ENCODE assay signal across 8 cellular contexts in the genomic region with DNA sequence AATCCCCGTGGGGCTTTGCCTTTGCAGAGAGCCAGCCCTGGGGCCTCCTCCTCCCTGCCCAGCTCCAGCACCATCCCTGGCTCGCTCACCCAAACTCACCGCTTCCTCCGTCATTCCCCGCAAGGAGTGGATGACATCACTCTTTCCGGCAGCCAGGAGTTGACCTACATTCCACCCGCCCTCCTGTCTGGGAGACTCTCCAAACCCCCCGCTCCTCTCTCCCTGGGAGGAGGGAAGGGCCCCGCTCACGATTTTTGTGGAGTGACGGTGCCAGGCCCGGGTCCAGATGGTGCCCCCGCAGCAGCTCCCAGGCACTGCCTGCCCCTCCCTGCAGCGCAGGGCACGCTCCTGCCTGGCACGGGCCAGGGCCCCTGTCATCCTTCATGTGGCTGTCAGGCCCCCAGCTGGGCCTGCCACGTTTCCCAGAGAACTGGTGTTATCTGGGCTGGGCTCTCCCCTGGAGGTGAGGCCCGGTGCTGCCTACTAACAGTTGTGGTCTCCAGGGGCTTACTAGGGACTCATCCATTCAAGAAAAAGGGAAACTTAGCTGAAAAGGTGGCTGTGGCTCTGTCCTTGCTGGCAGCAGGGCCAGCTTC. TPM values are rescaled to one million over a fixed set of nuclear protein-coding genes. Genes with fewer than 3 reads are reported as not detected.
A peak's percentile ranks its signal among the peaks of the same experiment; 100 is the strongest.
DNase-seq lines count a peak whose midpoint lies in the region; TF ChIP-seq lines count a peak whose summit lies in the region.

No MANE protein-coding gene starts in this region.

- DNase-seq in AG04449 (ENCODE audit: low read depth, low spot score), result peak; percentile 71
- DNase-seq in LHCN-M2 (ENCODE audit: low read depth), result peak; percentile 52
- peak; percentile 90 for DNase-seq in astrocyte of the spinal cord (ENCODE audit: low read depth, low spot score)
- DNase-seq in inferior parietal cortex (ENCODE audit: extremely low spot score), result peak; percentile 69
- peak; percentile 79 for DNase-seq in superior temporal gyrus (ENCODE audit: extremely low spot score)
- DNase-seq in germinal center (ENCODE audit: low spot score), result no peak
- DNase-seq in NK-92 treated with Interleukin-12 subunit alpha and Interleukin-12 subunit beta, amount 100 ng/mL, for 24 hours (lab: John Stamatoyannopoulos, UW), result no peak
- DNase-seq in osteocyte (ENCODE audit: extremely low spot score, unreplicated experiment), result no peak

- no peak for TF ChIP-seq CTCF in AG04449 (IDR thresholded peaks at IDR 0.05; ENCODE audit: insufficient read depth, low read length, missing control alignments)
- peak; percentile 29 for TF ChIP-seq CTCF in astrocyte of the spinal cord (IDR thresholded peaks at IDR 0.05; ENCODE audit: low read depth, low read length)
- no peak for TF ChIP-seq CTCF in osteocyte (IDR thresholded peaks at IDR 0.05)

- peaks cover 17% of the 10 kb centered on the region for H3K27me3 Mint-ChIP-seq in osteocyte (ENCODE audit: unreplicated experiment)

- H3K9me3 Mint-ChIP-seq in osteocyte (ENCODE audit: unreplicated experiment), result no peaks in the 10 kb centered on the region

- no peak overlapping the region for H3K4me3 ChIP-seq in AG04449 (ENCODE audit: low read depth, low read length)
- H3K4me3 ChIP-seq in astrocyte of the spinal cord (ENCODE audit: low read depth, low read length), result no peak overlapping the region

- POLR2A ChIA-PET in AG04449 (lab: Yijun Ruan, JAX), result no interaction called here

- H3K27ac Mint-ChIP-seq in osteocyte (ENCODE audit: unreplicated experiment), result no peak overlapping the region

- in situ Hi-C loops in astrocyte of the spinal cord (cut with HindIII; ENCODE audit: low sequenced_read_pairs), result no loop called here

- CTCF ChIA-PET in AG04449 (lab: Yijun Ruan, JAX), result interaction anchor here (1.0 to 1.7 kb wide), 5 partner anchors 21 to 456 kb away, joined by 3 to 8 read pairs (median 4); no protein-coding TSS in a partner anchor

- peaks cover 10% of the 10 kb centered on the region for H3K4me1 Mint-ChIP-seq in osteocyte (ENCODE audit: unreplicated experiment)

- no peak overlapping the region for H3K4me3 Mint-ChIP-seq in osteocyte (ENCODE audit: unreplicated experiment)

- H3K36me3 Mint-ChIP-seq in osteocyte (ENCODE audit: unreplicated experiment), result no peaks in the 10 kb centered on the region

RNA-seq across cellular contexts. Expression of a gene that starts 52.3 kb away (rescaled TPM):
- total RNA-seq in LHCN-M2 (2014; rRNA removed) (2.2 and 2.4 TPM in 2 replicates), osteocyte (6.2 and 6.7 TPM in 2 replicates)
- polyA plus RNA-seq in LHCN-M2 (2012), result 0.84 TPM

Comparison
In these comparisons a context has a peak if more than half of its experiments do, and no peak if none do; other contexts are left out.
1. DNase-seq: peak in AG04449 (single experiment), LHCN-M2 (single experiment), astrocyte of the spinal cord (single experiment), inferior parietal cortex (single experiment) and superior temporal gyrus (single experiment); none in germinal center (single experiment), NK-92 treated with Interleukin-12 subunit alpha and Interleukin-12 subunit beta, amount 100 ng/mL, for 24 hours (single experiment) and osteocyte (single experiment).